In the genomic region with DNA sequence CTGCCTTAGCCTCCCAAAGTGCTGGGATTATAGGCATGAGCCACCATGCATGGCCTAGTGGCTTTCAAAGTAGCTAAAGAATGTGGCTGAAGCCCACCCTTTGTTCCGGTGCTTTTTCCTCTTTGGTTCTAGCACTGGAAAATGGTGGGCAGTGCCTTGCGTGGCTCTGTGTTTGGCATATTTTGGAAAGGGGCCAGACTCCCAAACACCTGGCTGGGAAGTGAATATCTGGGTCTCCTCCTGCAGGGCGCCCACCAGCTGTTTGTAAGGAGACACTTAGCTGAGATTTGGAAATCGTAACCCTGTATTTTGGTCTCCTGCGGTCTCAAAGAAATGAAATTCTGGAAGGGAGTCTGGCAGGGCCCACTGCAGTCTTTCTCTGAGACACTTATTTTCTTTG, we compare ENCODE assay signal across 28 cellular contexts.
"Had no signal": no experiment of that assay in that cellular context is flagged by ENCODE, and none has a peak within 500 bp of the region (broad histone marks: within the 10 kb centered on the region; RNA-seq: fewer than 3 reads in every experiment).

No MANE protein-coding gene starts in this region.

- H3K4me3 Mint-ChIP-seq: activated CD4-positive, alpha-beta memory T cell treated with anti-CD3 and anti-CD28 coated beads for 36 hours; activated CD4-positive, alpha-beta T cell treated with anti-CD3 and anti-CD28 coated beads, Interleukin-2, amount 10 ng/mL, durations not matched to agents 7 days and 5 days; activated naive CD4-positive, alpha-beta T cell treated with anti-CD3 and anti-CD28 coated beads for 36 hours; activated naive CD8-positive, alpha-beta T cell; activated T-cell treated with anti-CD3 and anti-CD28 coated beads, Interleukin-2, amount 50 U/mL, for 4 hours; brain; central memory CD8-positive, alpha-beta T cell; T-helper 1 cell treated with Interleukin-12 subunit alpha and Interleukin-12 subunit beta and Interleukin-4 antibody, amounts not matched to agents 30 μg/mL and 1 μg/mL, for 36 hours had no signal

- H3K9me3 Mint-ChIP-seq: activated CD4-positive, alpha-beta memory T cell treated with anti-CD3 and anti-CD28 coated beads for 36 hours; activated CD4-positive, alpha-beta T cell treated with anti-CD3 and anti-CD28 coated beads, Interleukin-2, amount 10 ng/mL, durations not matched to agents 7 days and 5 days; activated naive CD4-positive, alpha-beta T cell treated with anti-CD3 and anti-CD28 coated beads for 36 hours; activated T-cell treated with anti-CD3 and anti-CD28 coated beads, Interleukin-2, amount 50 U/mL, for 4 hours; brain; T-helper 1 cell treated with Interleukin-12 subunit alpha and Interleukin-12 subunit beta and Interleukin-4 antibody, amounts not matched to agents 30 μg/mL and 1 μg/mL, for 36 hours had no signal

- FAIRE-seq: astrocyte had no signal

- H3K36me3 Mint-ChIP-seq: activated CD4-positive, alpha-beta memory T cell treated with anti-CD3 and anti-CD28 coated beads for 36 hours; activated naive CD8-positive, alpha-beta T cell; brain had no signal

- H3K27me3 ChIP-seq: SJSA1 had no signal

- DNase-seq: activated CD4-positive, alpha-beta memory T cell treated with anti-CD3 and anti-CD28 coated beads for 36 hours; activated CD4-positive, alpha-beta T cell treated with anti-CD3 and anti-CD28 coated beads, Interleukin-2, amount 10 ng/mL, durations not matched to agents 7 days and 5 days; activated CD4-positive, CD25-positive, alpha-beta regulatory T cell; activated CD8-positive, alpha-beta memory T cell treated with anti-CD3 and anti-CD28 coated beads for 24 hours; activated effector memory CD4-positive, alpha-beta T cell treated with anti-CD3 and anti-CD28 coated beads, Interleukin-2, amount 50 U/mL, for 16 hours; activated naive CD4-positive, alpha-beta T cell treated with anti-CD3 and anti-CD28 coated beads for 36 hours; activated T-cell treated with anti-CD3 and anti-CD28 coated beads, Interleukin-2, amount 50 U/mL, for 4 hours; amygdala; Kasumi-1; KBM-7; NCI-H1105 treated with DMSO at 0.1 percent for 48 hours; NCI-H1436 treated with DMSO at 0.1 percent for 48 hours; NCI-H187; NCI-H2081; NCI-H446 treated with DMSO at 0.1 percent for 48 hours; NCI-H524 treated with DMSO at 0.1 percent for 48 hours; NCI-H748 treated with DMSO at 0.1 percent for 48 hours; NK-92 treated with Interleukin-12 subunit alpha and Interleukin-12 subunit beta, amount 100 ng/mL, for 24 hours; OCI-M1; RPMI8226 had no signal

- H3K4me1 ChIP-seq: SJSA1 had no signal

- H3K9me3 ChIP-seq: SJSA1 had no signal

- H3K27me3 Mint-ChIP-seq: activated CD4-positive, alpha-beta memory T cell treated with anti-CD3 and anti-CD28 coated beads for 36 hours; central memory CD8-positive, alpha-beta T cell had no signal

- ATAC-seq: activated T-cell treated with anti-CD3 and anti-CD28 coated beads, Interleukin-2, amount 50 U/mL, for 4 hours; Panc1; Right ventricle myocardium inferior had no signal

- H3K36me3 ChIP-seq: SJSA1 had no signal

- H3K27ac ChIP-seq: SJSA1 had no signal

- H3K4me3 ChIP-seq: SJSA1 had no signal

- H3K4me1 Mint-ChIP-seq: activated CD4-positive, alpha-beta T cell treated with anti-CD3 and anti-CD28 coated beads, Interleukin-2, amount 10 ng/mL, durations not matched to agents 7 days and 5 days; central memory CD8-positive, alpha-beta T cell had no signal

- H3K27ac Mint-ChIP-seq: activated CD4-positive, alpha-beta memory T cell treated with anti-CD3 and anti-CD28 coated beads for 36 hours; activated CD4-positive, alpha-beta T cell treated with anti-CD3 and anti-CD28 coated beads, Interleukin-2, amount 10 ng/mL, durations not matched to agents 7 days and 5 days; activated naive CD4-positive, alpha-beta T cell treated with anti-CD3 and anti-CD28 coated beads for 36 hours; activated naive CD8-positive, alpha-beta T cell; T-helper 1 cell treated with Interleukin-12 subunit alpha and Interleukin-12 subunit beta and Interleukin-4 antibody, amounts not matched to agents 30 μg/mL and 1 μg/mL, for 36 hours had no signal
